In the genomic region with DNA sequence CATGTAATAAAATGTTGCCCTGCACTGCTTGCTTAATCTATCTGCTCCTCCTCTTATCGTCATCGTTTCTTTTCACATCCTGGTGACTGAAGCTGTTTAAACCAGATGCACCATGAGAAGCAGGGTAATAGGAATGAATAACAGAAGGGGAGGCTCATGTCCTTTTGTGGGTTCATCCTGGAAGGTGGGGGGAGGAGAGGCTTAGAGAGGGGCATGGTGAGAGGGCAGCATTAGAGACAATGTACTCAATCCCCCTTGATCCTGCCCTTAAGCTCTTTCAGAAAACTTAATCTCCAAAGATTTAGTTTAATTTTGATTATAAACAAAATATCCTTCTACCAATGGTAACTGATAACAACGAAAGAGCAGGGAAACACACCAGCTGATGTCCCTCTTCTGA, we compare ENCODE assay signal across 20 cellular contexts.
DNase-seq lines count a peak whose midpoint lies in the region; ATAC-seq and TF ChIP-seq lines count a peak whose summit lies in the region.
"Had no signal": no experiment of that assay in that cellular context is flagged by ENCODE, and none has a peak within 500 bp of the region (broad histone marks: within the 10 kb centered on the region; RNA-seq: fewer than 3 reads in every experiment).

No MANE protein-coding gene starts in this region.

- no peak overlapping the region for H3K27ac Mint-ChIP-seq in GM23338
- H3K27ac Mint-ChIP-seq: B cell; CD4-positive, alpha-beta T cell; CD8-positive, alpha-beta T cell had no signal

- no peaks in the 10 kb centered on the region for H3K36me3 ChIP-seq in GM23338 (ENCODE audit: insufficient read depth)
- no peaks in the 10 kb centered on the region for H3K36me3 ChIP-seq in WERI-Rb-1
- H3K36me3 ChIP-seq: BLaER1 treated with 17β-estradiol and CSF1 and Interleukin-3, amounts not matched to agents 10 nM and 100 nM had no signal

- no peaks in the 10 kb centered on the region for H3K36me3 Mint-ChIP-seq in GM23338 (ENCODE audit: low read depth)
- H3K36me3 Mint-ChIP-seq: CD8-positive, alpha-beta T cell had no signal

- no peaks in the 10 kb centered on the region for H4K20me1 ChIP-seq in GM23338 (replicated peaks; ENCODE audit: insufficient read depth)
- H4K20me1 ChIP-seq: BLaER1 treated with 17β-estradiol and CSF1 and Interleukin-3, amounts not matched to agents 10 nM and 100 nM had no signal

- H3K4me3 ChIP-seq in GM23338 (no peak overlapping the region), WERI-Rb-1 (ENCODE audit: low read depth, low read length) (no peak overlapping the region)
- H3K4me3 ChIP-seq: A549; BLaER1 treated with 17β-estradiol and CSF1 and Interleukin-3, amounts not matched to agents 10 nM and 100 nM had no signal

- H3K4me2 ChIP-seq in GM23338 = no peak overlapping the region
- H3K4me2 ChIP-seq: A549; BLaER1 treated with 17β-estradiol and CSF1 and Interleukin-3, amounts not matched to agents 10 nM and 100 nM had no signal

- no peaks in the 10 kb centered on the region for H3K79me2 ChIP-seq in GM23338 (replicated peaks; ENCODE audit: insufficient read depth)

- ATAC-seq in GM23338 = no peak
- no peak for ATAC-seq in GM19463 (IDR thresholded peaks at IDR 0.05; ENCODE audit: unreplicated experiment)
- ATAC-seq: A549; CD8-positive, alpha-beta T cell had no signal

- H3K27me3 ChIP-seq in GM23338 (ENCODE audit: insufficient read depth) (no peaks in the 10 kb centered on the region), WERI-Rb-1 (ENCODE audit: insufficient read depth, low read depth, severe bottlenecking) (no peaks in the 10 kb centered on the region)
- H3K27me3 ChIP-seq: BLaER1 treated with 17β-estradiol and CSF1 and Interleukin-3, amounts not matched to agents 10 nM and 100 nM had no signal

- peaks cover 2% of the 10 kb centered on the region for H3K27me3 Mint-ChIP-seq in GM23338 (ENCODE audit: insufficient read depth, low read depth, poor library complexity)
- H3K27me3 Mint-ChIP-seq: B cell had no signal

- no peaks in the 10 kb centered on the region for H3K9me3 ChIP-seq in WERI-Rb-1 (ENCODE audit: severe bottlenecking)
- H3K9me3 ChIP-seq: A549; BLaER1 treated with 17β-estradiol and CSF1 and Interleukin-3, amounts not matched to agents 10 nM and 100 nM; Caco-2 had no signal

- H3K9me3 Mint-ChIP-seq in GM23338 = no peaks in the 10 kb centered on the region; the same call in 2 of the 3 replicates
- H3K9me3 Mint-ChIP-seq: CD4-positive, alpha-beta T cell; CD8-positive, alpha-beta T cell had no signal

- TF ChIP-seq CTCF in GM23338 (conservative IDR thresholded peaks at IDR 0.05; ENCODE audit: low read depth in 2 of 2) = no peak
- no peak for TF ChIP-seq CTCF in WERI-Rb-1 (IDR thresholded peaks at IDR 0.05; ENCODE audit: low read depth, low read length)

- peak; percentile 69 for DNase-seq in D341Med (ENCODE audit: low spot score)
- DNase-seq in GM23338 (ENCODE audit: low spot score) = no peak
- DNase-seq in NCI-H82 treated with DMSO at 0.1 percent for 48 hours (lab: John Stamatoyannopoulos, UW; ENCODE audit: unreplicated experiment) = peak; percentile 41
- DNase-seq in WERI-Rb-1 = peak; percentile 86
- DNase-seq in NCI-H1417 (lab: John Stamatoyannopoulos, UW) = no peak
- no peak for DNase-seq in NCI-H1694 (lab: John Stamatoyannopoulos, UW)
- DNase-seq in activated CD4-positive, alpha-beta T cell treated with anti-CD3 and anti-CD28 coated beads for 4 hours = no peak
- DNase-seq: AML-193; Caco-2; Calu3; CD4-positive, alpha-beta T cell; CD8-positive, alpha-beta T cell; DMS79 treated with DMSO at 0.1 percent for 48 hours; GF-D8 had no signal

- peaks cover 17% of the 10 kb centered on the region for H3K4me1 ChIP-seq in GM23338 (ENCODE audit: insufficient read depth)
- H3K4me1 ChIP-seq: A549, Caco-2 had no signal

- H3K27ac ChIP-seq in GM23338 (ENCODE audit: low read depth) (no peak overlapping the region), WERI-Rb-1 (peak overlapping the region; percentile 9; the same call in 1 of the 2 replicates)
- H3K27ac ChIP-seq: 22Rv1; A549; BLaER1 treated with 17β-estradiol and CSF1 and Interleukin-3, amounts not matched to agents 10 nM and 100 nM; C4-2B had no signal

- peaks cover 47% of the 10 kb centered on the region for H3K4me1 Mint-ChIP-seq in GM23338
- H3K4me1 Mint-ChIP-seq: B cell had no signal

- H3F3A ChIP-seq in GM23338 (replicated peaks; ENCODE audit: low read depth) = no peaks in the 10 kb centered on the region

- H3K4me3 Mint-ChIP-seq in GM23338 = no peak overlapping the region
- H3K4me3 Mint-ChIP-seq: B cell; CD4-positive, alpha-beta T cell; CD8-positive, alpha-beta T cell had no signal

- H2AFZ ChIP-seq in GM23338 = peak overlapping the region; percentile 11; the same call in 1 of the 2 replicates

- H3K9me2 ChIP-seq in GM23338 (ENCODE audit: insufficient read depth) = no peaks in the 10 kb centered on the region

TF ChIP-seq in GM23338, 12 proteins besides CTCF, POLR2A, EP300 and RAD21 (continues in another document):
- no peak for TF ChIP-seq POLR2AphosphoS5 (IDR thresholded peaks at IDR 0.05; ENCODE audit: low read depth)
- no peak for TF ChIP-seq EZH2phosphoT487 (IDR thresholded peaks at IDR 0.05; ENCODE audit: unreplicated experiment)
- TF ChIP-seq, protein P1, sequence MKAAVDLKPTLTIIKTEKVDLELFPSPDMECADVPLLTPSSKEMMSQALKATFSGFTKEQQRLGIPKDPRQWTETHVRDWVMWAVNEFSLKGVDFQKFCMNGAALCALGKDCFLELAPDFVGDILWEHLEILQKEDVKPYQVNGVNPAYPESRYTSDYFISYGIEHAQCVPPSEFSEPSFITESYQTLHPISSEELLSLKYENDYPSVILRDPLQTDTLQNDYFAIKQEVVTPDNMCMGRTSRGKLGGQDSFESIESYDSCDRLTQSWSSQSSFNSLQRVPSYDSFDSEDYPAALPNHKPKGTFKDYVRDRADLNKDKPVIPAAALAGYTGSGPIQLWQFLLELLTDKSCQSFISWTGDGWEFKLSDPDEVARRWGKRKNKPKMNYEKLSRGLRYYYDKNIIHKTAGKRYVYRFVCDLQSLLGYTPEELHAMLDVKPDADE (IDR thresholded peaks at IDR 0.05) = no peak
- no peak for TF ChIP-seq CREB1 (CRISPR knock-in tag; IDR thresholded peaks at IDR 0.05; ENCODE audit: low read depth)
- no peak for TF ChIP-seq ZNF114 (CRISPR knock-in tag; IDR thresholded peaks at IDR 0.05)
- no peak for TF ChIP-seq STAT1 (IDR thresholded peaks at IDR 0.05; ENCODE audit: unreplicated experiment)
- no peak for TF ChIP-seq REST (IDR thresholded peaks at IDR 0.05; ENCODE audit: unreplicated experiment)
- no peak for TF ChIP-seq NANOG (IDR thresholded peaks at IDR 0.05; ENCODE audit: borderline replicate concordance)
- no peak for TF ChIP-seq ZNF331 (CRISPR knock-in tag; IDR thresholded peaks at IDR 0.05; ENCODE audit: low read depth)

Comparison
In these comparisons a context has a peak if more than half of its experiments do, and no peak if none do; other contexts are left out.
1. DNase-seq: peak in D341Med (single experiment), NCI-H82 treated with DMSO at 0.1 percent for 48 hours (single experiment) and WERI-Rb-1 (single experiment); none in GM23338 (single experiment), NCI-H1417 (0 of 3), NCI-H1694 (single experiment) and activated CD4-positive, alpha-beta T cell treated with anti-CD3 and anti-CD28 coated beads for 4 hours (0 of 2).